Comparison of ENCODE assay signal across 8 cellular contexts in the genomic region with DNA sequence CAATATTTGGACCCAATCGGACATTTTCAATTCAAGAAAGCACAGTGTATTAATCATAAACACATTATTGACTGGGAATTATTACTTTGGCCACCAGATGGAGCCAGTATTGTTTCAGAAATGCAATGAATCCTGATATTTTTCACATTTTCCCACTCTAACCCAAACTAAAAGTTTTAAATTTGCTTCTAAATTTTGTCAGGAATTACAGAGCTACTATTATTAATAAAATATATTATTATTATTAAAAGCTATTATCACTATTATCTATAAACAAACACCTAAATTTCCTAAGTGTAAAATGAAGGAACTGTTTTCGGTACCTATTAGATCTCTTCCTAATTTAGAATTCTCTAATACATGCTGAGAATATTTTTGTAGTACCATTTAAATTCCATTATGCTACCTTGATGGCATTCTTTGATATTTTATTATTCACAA.
DNase-seq lines count a peak whose midpoint lies in the region; ATAC-seq and TF ChIP-seq lines count a peak whose summit lies in the region.

No MANE protein-coding gene starts in this region.

- POLR2A ChIA-PET in activated CD4-positive, alpha-beta T cell treated with anti-CD3 and anti-CD28 coated beads, Interleukin-2, amount 10 ng/mL, durations not matched to agents 7 days and 5 days (lab: Charles Lee): no interaction called here

- DNase-seq in A172 (ENCODE audit: low spot score) (peak; percentile 26), SK-MEL-5 (ENCODE audit: low read depth, low spot score) (peak; percentile 38), glutamatergic neuron (no peak), SIG-M5 (lab: John Stamatoyannopoulos, UW) (no peak), 8988T (no peak)
- no peak for DNase-seq in activated CD4-positive, alpha-beta T cell treated with anti-CD3 and anti-CD28 coated beads, Interleukin-2, amount 10 ng/mL, durations not matched to agents 7 days and 5 days
- DNase-seq in effector memory CD8-positive, alpha-beta T cell: no peak

- no peaks in the 10 kb centered on the region for H3K36me3 Mint-ChIP-seq in glutamatergic neuron (ENCODE audit: unreplicated experiment)
- no peaks in the 10 kb centered on the region for H3K36me3 Mint-ChIP-seq in activated CD4-positive, alpha-beta T cell treated with anti-CD3 and anti-CD28 coated beads, Interleukin-2, amount 10 ng/mL, durations not matched to agents 7 days and 5 days (ENCODE audit: low read depth)
- no peaks in the 10 kb centered on the region for H3K36me3 Mint-ChIP-seq in effector memory CD8-positive, alpha-beta T cell (ENCODE audit: insufficient read depth)

- TF ChIP-seq CTCF in GM12873 (IDR thresholded peaks at IDR 0.05; ENCODE audit: insufficient read depth, low read depth, low read length, missing control alignments) (peak; percentile 50), glutamatergic neuron (IDR thresholded peaks at IDR 0.05; ENCODE audit: partially characterized antibody, unreplicated experiment) (peak; percentile 86)

- no peak overlapping the region for H3K27ac Mint-ChIP-seq in glutamatergic neuron (ENCODE audit: unreplicated experiment)
- no peak overlapping the region for H3K27ac Mint-ChIP-seq in activated CD4-positive, alpha-beta T cell treated with anti-CD3 and anti-CD28 coated beads, Interleukin-2, amount 10 ng/mL, durations not matched to agents 7 days and 5 days
- no peak overlapping the region for H3K27ac Mint-ChIP-seq in effector memory CD8-positive, alpha-beta T cell

- CTCF ChIA-PET in activated CD4-positive, alpha-beta T cell treated with anti-CD3 and anti-CD28 coated beads, Interleukin-2, amount 10 ng/mL, durations not matched to agents 7 days and 5 days (lab: Charles Lee): no interaction called here

- H3K27me3 Mint-ChIP-seq in glutamatergic neuron (ENCODE audit: unreplicated experiment): no peaks in the 10 kb centered on the region
- peaks cover 2% of the 10 kb centered on the region for H3K27me3 Mint-ChIP-seq in activated CD4-positive, alpha-beta T cell treated with anti-CD3 and anti-CD28 coated beads, Interleukin-2, amount 10 ng/mL, durations not matched to agents 7 days and 5 days
- peaks cover 0 to 7% of the 10 kb centered on the region in 2 donors for H3K27me3 Mint-ChIP-seq in effector memory CD8-positive, alpha-beta T cell

- H3K9me3 Mint-ChIP-seq in glutamatergic neuron (ENCODE audit: unreplicated experiment): no peaks in the 10 kb centered on the region
- no peaks in the 10 kb centered on the region for H3K9me3 Mint-ChIP-seq in activated CD4-positive, alpha-beta T cell treated with anti-CD3 and anti-CD28 coated beads, Interleukin-2, amount 10 ng/mL, durations not matched to agents 7 days and 5 days
- H3K9me3 Mint-ChIP-seq in effector memory CD8-positive, alpha-beta T cell: no peaks in the 10 kb centered on the region

- no peak for ATAC-seq in effector memory CD8-positive, alpha-beta T cell (replicated peaks)

- in situ Hi-C loops in SK-MEL-5 (cut with HindIII; ENCODE audit: low pct_unique_long_range_greater_than_20kb, low sequenced_read_pairs): no loop called here

- H3K4me1 Mint-ChIP-seq in glutamatergic neuron (ENCODE audit: low read depth, unreplicated experiment): no peaks in the 10 kb centered on the region
- no peaks in the 10 kb centered on the region for H3K4me1 Mint-ChIP-seq in activated CD4-positive, alpha-beta T cell treated with anti-CD3 and anti-CD28 coated beads, Interleukin-2, amount 10 ng/mL, durations not matched to agents 7 days and 5 days
- no peaks in the 10 kb centered on the region for H3K4me1 Mint-ChIP-seq in effector memory CD8-positive, alpha-beta T cell (ENCODE audit: low read depth in 2 of 2)

- no peak overlapping the region for H3K4me3 Mint-ChIP-seq in glutamatergic neuron (ENCODE audit: unreplicated experiment)
- no peak overlapping the region for H3K4me3 Mint-ChIP-seq in activated CD4-positive, alpha-beta T cell treated with anti-CD3 and anti-CD28 coated beads, Interleukin-2, amount 10 ng/mL, durations not matched to agents 7 days and 5 days
- no peak overlapping the region for H3K4me3 Mint-ChIP-seq in effector memory CD8-positive, alpha-beta T cell

Comparison
In these comparisons a context has a peak if more than half of its experiments do, and no peak if none do; other contexts are left out.
1. DNase-seq: peak in A172 (single experiment) and SK-MEL-5 (single experiment); none in glutamatergic neuron (single experiment), SIG-M5 (single experiment), activated CD4-positive, alpha-beta T cell treated with anti-CD3 and anti-CD28 coated beads, Interleukin-2, amount 10 ng/mL, durations not matched to agents 7 days and 5 days (single experiment), 8988T (single experiment) and effector memory CD8-positive, alpha-beta T cell (0 of 3).